ENCODE assay signal across 17 cellular contexts in the genomic region with DNA sequence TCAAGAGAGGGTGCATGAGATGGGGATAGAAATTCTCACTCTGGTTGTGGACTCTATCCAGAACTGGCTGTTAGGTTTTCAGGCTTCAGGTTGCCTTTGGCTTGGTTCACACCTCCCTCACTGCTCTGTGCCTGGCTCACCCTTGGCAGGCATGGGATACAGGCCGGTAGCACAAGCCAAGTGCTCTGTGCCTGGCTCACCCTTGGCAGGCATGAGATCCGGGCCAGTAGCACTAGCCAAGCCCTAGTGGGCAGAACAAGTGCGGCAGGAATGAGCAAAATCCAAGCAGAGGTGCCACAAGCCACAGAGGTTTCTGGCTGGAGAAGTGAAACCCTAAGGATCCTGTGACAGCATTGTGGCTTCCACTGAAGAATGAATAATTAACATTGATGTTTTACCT.
DNase-seq lines count a peak whose midpoint lies in the region; ATAC-seq and TF ChIP-seq lines count a peak whose summit lies in the region.
"Had no signal": no experiment of that assay in that cellular context is flagged by ENCODE, and none has a peak within 500 bp of the region (broad histone marks: within the 10 kb centered on the region; RNA-seq: fewer than 3 reads in every experiment).

No MANE protein-coding gene starts in this region.

- H3K9me3 Mint-ChIP-seq in H9: peaks cover 0 to 8% of the 10 kb centered on the region in 2 experiments; a peak in 2 of 5 replicates

- intact Hi-C loops in upper lobe of right lung (cut with DNase I): no loop called here

- H4K8ac ChIP-seq in H9 (replicated peaks; ENCODE audit: insufficient read length, low read depth, low read length): no peak overlapping the region

- no peak overlapping the region for H2BK12ac ChIP-seq in H9 (ENCODE audit: insufficient read length, low read depth, low read length)

- no peak overlapping the region for H2AK5ac ChIP-seq in H9 (ENCODE audit: insufficient read length, low read length)

- H3K4me3 ChIP-seq in astrocyte of the cerebellum (ENCODE audit: low read depth, low read length) (no peak overlapping the region), upper lobe of right lung (no peak overlapping the region)
- H3K4me3 ChIP-seq: HAP-1, K562 had no signal

- H3K23me2 ChIP-seq in H9 (ENCODE audit: insufficient read length, low read depth, low read length, poor library complexity, severe bottlenecking): no peaks in the 10 kb centered on the region

- TF ChIP-seq CTCF in H9 (conservative IDR thresholded peaks at IDR 0.05) (0 out of 3 replicates have a peak, but pooled peaks have one; percentile 12), astrocyte of the cerebellum (IDR thresholded peaks at IDR 0.05; ENCODE audit: low read depth, low read length, missing control alignments) (no peak), upper lobe of right lung (IDR thresholded peaks at IDR 0.05) (no peak)

- H3K9me3 ChIP-seq in H9 (ENCODE audit: control insufficient read depth, low read depth, low read length): no peaks in the 10 kb centered on the region
- H3K9me3 ChIP-seq in upper lobe of right lung: no peaks in the 10 kb centered on the region
- H3K9me3 ChIP-seq: HAP-1 had no signal

- H4K20me1 ChIP-seq in H9 (ENCODE audit: control insufficient read depth, insufficient read depth, insufficient read length): no peaks in the 10 kb centered on the region

- no peaks in the 10 kb centered on the region for H3K79me2 ChIP-seq in H9 (ENCODE audit: insufficient read depth, low read length)

- H2BK5ac ChIP-seq in H9 (ENCODE audit: insufficient read length, low read length): no peak overlapping the region

- H2BK20ac ChIP-seq in H9 (ENCODE audit: low read depth, low read length, poor library complexity, severe bottlenecking): no peak overlapping the region

- H4K91ac ChIP-seq in H9 (ENCODE audit: insufficient read length, low read depth, low read length): no peak overlapping the region

- H3K27ac ChIP-seq in H9 (ENCODE audit: insufficient read length, low read depth, low read length): no peak overlapping the region
- H3K27ac ChIP-seq in upper lobe of right lung: no peak overlapping the region

- peaks cover 0 to 5% (median 4%) of the 10 kb centered on the region in 3 experiments; a peak in 3 of 7 replicates for H3K36me3 Mint-ChIP-seq in H9 (ENCODE audit: insufficient read depth in 1 of 3, low read depth in 3 of 3)

- H3K4me1 Mint-ChIP-seq in H9: no peaks in the 10 kb centered on the region
- H3K4me1 Mint-ChIP-seq: B cell had no signal

- H2BK15ac ChIP-seq in H9 (ENCODE audit: low read depth, low read length): no peak overlapping the region

- H3K4me1 ChIP-seq in H9 (ENCODE audit: insufficient read depth, low read length) (no peaks in the 10 kb centered on the region), upper lobe of right lung (no peaks in the 10 kb centered on the region)
- H3K4me1 ChIP-seq: HAP-1 had no signal

- no peak overlapping the region for H3K14ac ChIP-seq in H9 (ENCODE audit: insufficient read depth, low read length)

- H3K27me3 Mint-ChIP-seq in H9 (ENCODE audit: low read depth): no peaks in the 10 kb centered on the region; the same call in 1 of the 2 replicates
- H3K27me3 Mint-ChIP-seq: B cell; CD4-positive, alpha-beta T cell had no signal

- H3K27ac Mint-ChIP-seq in H9: no peak overlapping the region
- H3K27ac Mint-ChIP-seq: B cell; CD4-positive, alpha-beta T cell; HFFc6 had no signal

- no peak overlapping the region for H4K5ac ChIP-seq in H9 (ENCODE audit: insufficient read length, low read depth, low read length)

- H3K23ac ChIP-seq in H9 (ENCODE audit: insufficient read length, low read depth, low read length): no peak overlapping the region

- no peak overlapping the region for H2AFZ ChIP-seq in H9 (ENCODE audit: low read length)

- in situ Hi-C loops in astrocyte of the cerebellum (cut with HindIII; ENCODE audit: low sequenced_read_pairs): no loop called here

- no peaks in the 10 kb centered on the region for H3K79me1 ChIP-seq in H9 (ENCODE audit: insufficient read depth, low read depth, low read length, poor library complexity, severe bottlenecking)

- DNase-seq in H9 (no peak), astrocyte of the cerebellum (ENCODE audit: low read depth) (peak; percentile 2), medulla oblongata (ENCODE audit: extremely low spot score) (peak; percentile 26), upper lobe of right lung (no peak)
- DNase-seq: ACHN; Calu3; CD4-positive, alpha-beta T cell; DMS 273 treated with DMSO at 0.1 percent for 48 hours; DMS79; GOT3; HFFc6 had no signal

- no peak overlapping the region for H3K4ac ChIP-seq in H9 (ENCODE audit: low read depth, low read length)

- H3K18ac ChIP-seq in H9 (ENCODE audit: insufficient read length, low read depth, low read length): no peak overlapping the region

- WGBS in H9 (ENCODE audit: extremely low coverage, insufficient read length, low lambda C conversion rate): no CpG with 5 or more reads among the region's 3 CpGs

- no peak overlapping the region for H3T11ph ChIP-seq in H9 (ENCODE audit: low read length)

- ATAC-seq in GM21529 (IDR thresholded peaks at IDR 0.05; ENCODE audit: unreplicated experiment): no peak
- no peak for ATAC-seq in HG02852 (IDR thresholded peaks at IDR 0.05; ENCODE audit: unreplicated experiment)
- ATAC-seq in HG02970 (IDR thresholded peaks at IDR 0.05; ENCODE audit: low FRiP score, unreplicated experiment): no peak
- no peak for ATAC-seq in upper lobe of right lung
- ATAC-seq: K562 had no signal

- H3K9ac ChIP-seq in H9 (ENCODE audit: extremely low read depth, insufficient read length, low read length): no peak overlapping the region

- H3K4me3 Mint-ChIP-seq in H9: no peak overlapping the region
- H3K4me3 Mint-ChIP-seq: B cell; CD4-positive, alpha-beta T cell; HFFc6 had no signal

- H3K27me3 ChIP-seq in H9 (ENCODE audit: insufficient read depth, low read length): no peaks in the 10 kb centered on the region
- no peaks in the 10 kb centered on the region for H3K27me3 ChIP-seq in upper lobe of right lung

- no peak overlapping the region for H3K56ac ChIP-seq in H9 (ENCODE audit: insufficient read length, low read depth, low read length)

- H2BK120ac ChIP-seq in H9 (ENCODE audit: low read depth, low read length, poor library complexity, severe bottlenecking): no peak overlapping the region

- no peak overlapping the region for H3K4me2 ChIP-seq in H9 (ENCODE audit: insufficient read depth, insufficient read length, low read length)

- no peaks in the 10 kb centered on the region for H3K36me3 ChIP-seq in upper lobe of right lung
- H3K36me3 ChIP-seq: HAP-1 had no signal

Comparison
In these comparisons a context has a peak if more than half of its experiments do, and no peak if none do; other contexts are left out.
1. DNase-seq: peak in astrocyte of the cerebellum (single experiment) and medulla oblongata (single experiment); none in H9 (single experiment) and upper lobe of right lung (single experiment).